Comparison of ENCODE assay signal across 19 cellular contexts in genomic region chr7:90351987-90352386, GRCh38. TPM values are rescaled to one million over a fixed set of nuclear protein-coding genes. Genes with fewer than 3 reads are reported as not detected.
A peak's percentile ranks its signal among the peaks of the same experiment; 100 is the strongest.
DNase-seq lines count a peak whose midpoint lies in the region; ATAC-seq and TF ChIP-seq lines count a peak whose summit lies in the region.
"Had no signal": no experiment of that assay in that cellular context is flagged by ENCODE, and none has a peak within 500 bp of the region (broad histone marks: within the 10 kb centered on the region; RNA-seq: fewer than 3 reads in every experiment).

No MANE protein-coding gene starts in this region.

- H3K27ac ChIP-seq in uterus, result no peak overlapping the region
- H3K27ac ChIP-seq: 22Rv1; A549; BLaER1 treated with 17β-estradiol and CSF1 and Interleukin-3, amounts not matched to agents 10 nM and 100 nM; C4-2B had no signal

- H3K9me3 Mint-ChIP-seq in activated naive CD4-positive, alpha-beta T cell treated with anti-CD3 and anti-CD28 coated beads, Interleukin-2, amount 50 U/mL, for 24 hours, result peaks cover 5% of the 10 kb centered on the region
- H3K9me3 Mint-ChIP-seq in activated naive CD4-positive, alpha-beta T cell treated with anti-CD3 and anti-CD28 coated beads, Interleukin-2, amount 10 ng/mL, durations not matched to agents 7 days and 5 days, result peaks cover 13% of the 10 kb centered on the region
- H3K9me3 Mint-ChIP-seq in central memory CD8-positive, alpha-beta T cell, result no peaks in the 10 kb centered on the region

- ATAC-seq in T-helper 17 cell, result no peak
- ATAC-seq in central memory CD8-positive, alpha-beta T cell (replicated peaks; ENCODE audit: extremely low read depth, poor library complexity, severe bottlenecking), result no peak
- ATAC-seq: A549; CD8-positive, alpha-beta T cell had no signal

- H3K36me3 ChIP-seq in uterus, result no peaks in the 10 kb centered on the region

- H3K9me3 ChIP-seq in T-helper 17 cell (ENCODE audit: control insufficient read depth, low read length, poor library complexity, severe bottlenecking), result no peaks in the 10 kb centered on the region
- H3K9me3 ChIP-seq in uterus, result no peaks in the 10 kb centered on the region
- H3K9me3 ChIP-seq: Caco-2 had no signal

- no peaks in the 10 kb centered on the region for H3K4me1 ChIP-seq in uterus

- no peak for TF ChIP-seq CTCF in uterus (IDR thresholded peaks at IDR 0.05)

- no peaks in the 10 kb centered on the region for H3K27me3 ChIP-seq in uterus
- H3K27me3 ChIP-seq: BLaER1 treated with 17β-estradiol and CSF1 and Interleukin-3, amounts not matched to agents 10 nM and 100 nM had no signal

- CTCF ChIA-PET in activated naive CD4-positive, alpha-beta T cell treated with anti-CD3 and anti-CD28 coated beads, Interleukin-2, amount 10 ng/mL, durations not matched to agents 7 days and 5 days (lab: Charles Lee), result no interaction called here

- no peaks in the 10 kb centered on the region for H3K27me3 Mint-ChIP-seq in activated naive CD4-positive, alpha-beta T cell treated with anti-CD3 and anti-CD28 coated beads, Interleukin-2, amount 50 U/mL, for 24 hours
- no peaks in the 10 kb centered on the region for H3K27me3 Mint-ChIP-seq in activated naive CD4-positive, alpha-beta T cell treated with anti-CD3 and anti-CD28 coated beads, Interleukin-2, amount 10 ng/mL, durations not matched to agents 7 days and 5 days
- H3K27me3 Mint-ChIP-seq in T-helper 17 cell, result no peaks in the 10 kb centered on the region
- no peaks in the 10 kb centered on the region for H3K27me3 Mint-ChIP-seq in central memory CD8-positive, alpha-beta T cell
- H3K27me3 Mint-ChIP-seq: B cell had no signal

- H3K4me3 Mint-ChIP-seq in activated naive CD4-positive, alpha-beta T cell treated with anti-CD3 and anti-CD28 coated beads, Interleukin-2, amount 50 U/mL, for 24 hours, result no peak overlapping the region
- H3K4me3 Mint-ChIP-seq in activated naive CD4-positive, alpha-beta T cell treated with anti-CD3 and anti-CD28 coated beads, Interleukin-2, amount 10 ng/mL, durations not matched to agents 7 days and 5 days, result no peak overlapping the region
- no peak overlapping the region for H3K4me3 Mint-ChIP-seq in T-helper 17 cell
- H3K4me3 Mint-ChIP-seq in central memory CD8-positive, alpha-beta T cell, result no peak overlapping the region
- H3K4me3 Mint-ChIP-seq: B cell; CD8-positive, alpha-beta T cell had no signal

- H3K4me3 ChIP-seq in uterus, result no peak overlapping the region
- H3K4me3 ChIP-seq: A549; BLaER1 treated with 17β-estradiol and CSF1 and Interleukin-3, amounts not matched to agents 10 nM and 100 nM had no signal

- DNase-seq in activated naive CD4-positive, alpha-beta T cell treated with anti-CD3 and anti-CD28 coated beads, Interleukin-2, amount 10 ng/mL, durations not matched to agents 7 days and 5 days, result no peak
- DNase-seq in T-helper 17 cell (no peak), uterus (no peak), NCI-H1417 (lab: John Stamatoyannopoulos, UW) (no peak), NCI-H1694 treated with DMSO at 0.1 percent for 48 hours (lab: John Stamatoyannopoulos, UW) (no peak)
- DNase-seq in central memory CD8-positive, alpha-beta T cell (ENCODE audit: low spot score in 2 of 2), result no peak
- DNase-seq: AML-193; Caco-2; Calu3; CD8-positive, alpha-beta T cell; DMS79 treated with DMSO at 0.1 percent for 48 hours; GF-D8 had no signal

- H3K27ac Mint-ChIP-seq in activated naive CD4-positive, alpha-beta T cell treated with anti-CD3 and anti-CD28 coated beads, Interleukin-2, amount 50 U/mL, for 24 hours, result peak overlapping the region; percentile 65
- no peak overlapping the region for H3K27ac Mint-ChIP-seq in activated naive CD4-positive, alpha-beta T cell treated with anti-CD3 and anti-CD28 coated beads, Interleukin-2, amount 10 ng/mL, durations not matched to agents 7 days and 5 days
- peak overlapping the region; percentile 37 for H3K27ac Mint-ChIP-seq in T-helper 17 cell
- H3K27ac Mint-ChIP-seq in central memory CD8-positive, alpha-beta T cell (ENCODE audit: low read depth), result peak overlapping the region; percentile 17
- H3K27ac Mint-ChIP-seq: B cell; CD8-positive, alpha-beta T cell had no signal

- no peak for TF ChIP-seq POLR2A in uterus (IDR thresholded peaks at IDR 0.05)

- intact Hi-C loops in uterus (cut with DNase I; ENCODE audit: low total_unique reads), result no loop called here

- H3K4me1 Mint-ChIP-seq in activated naive CD4-positive, alpha-beta T cell treated with anti-CD3 and anti-CD28 coated beads, Interleukin-2, amount 50 U/mL, for 24 hours, result peaks cover 61% of the 10 kb centered on the region
- peaks cover 25% of the 10 kb centered on the region for H3K4me1 Mint-ChIP-seq in activated naive CD4-positive, alpha-beta T cell treated with anti-CD3 and anti-CD28 coated beads, Interleukin-2, amount 10 ng/mL, durations not matched to agents 7 days and 5 days
- peaks cover 27% of the 10 kb centered on the region for H3K4me1 Mint-ChIP-seq in T-helper 17 cell
- peaks cover 61% of the 10 kb centered on the region for H3K4me1 Mint-ChIP-seq in central memory CD8-positive, alpha-beta T cell

- peaks cover 34% of the 10 kb centered on the region for H3K36me3 Mint-ChIP-seq in activated naive CD4-positive, alpha-beta T cell treated with anti-CD3 and anti-CD28 coated beads, Interleukin-2, amount 50 U/mL, for 24 hours
- peaks cover 50% of the 10 kb centered on the region for H3K36me3 Mint-ChIP-seq in activated naive CD4-positive, alpha-beta T cell treated with anti-CD3 and anti-CD28 coated beads, Interleukin-2, amount 10 ng/mL, durations not matched to agents 7 days and 5 days
- H3K36me3 Mint-ChIP-seq in T-helper 17 cell (ENCODE audit: low read depth), result peaks cover 13% of the 10 kb centered on the region
- H3K36me3 Mint-ChIP-seq in central memory CD8-positive, alpha-beta T cell (ENCODE audit: insufficient read depth), result peaks cover 22% of the 10 kb centered on the region

RNA-seq across cellular contexts. Expression of gene GTPBP10, which starts 5.5 kb away (rescaled TPM):
- total RNA-seq in T-helper 17 cell, result 10 to 100 TPM; 15.4 to 19.9 TPM
- 10 to 100 TPM; 11.2 to 35.2 (median 19.0) TPM for total RNA-seq in uterus

RNA-seq across cellular contexts. Expression of gene FAM237B, which starts 30.9 kb away (rescaled TPM):
- total RNA-seq in T-helper 17 cell (not detected), uterus (not detected)
- total RNA-seq: A172; B cell; Caco-2; Calu3; CD8-positive, alpha-beta T cell had no signal

RNA-seq across cellular contexts. Expression of gene CLDN12, which starts 51.3 kb away (rescaled TPM):
- total RNA-seq in T-helper 17 cell, result 1 to 10 TPM; 1.6 to 4.1 TPM
- total RNA-seq in uterus, result 10 to 100 TPM in 3 of 4 donors, 1 to 10 TPM in 1; 7.4 to 39.5 (median 23.5) TPM
